Comparison of ENCODE assay signal across 23 cellular contexts in genomic region chr3:31829011-31829410, GRCh38.
"Had no signal": no experiment of that assay in that cellular context is flagged by ENCODE, and none has a peak within 500 bp of the region (broad histone marks: within the 10 kb centered on the region; RNA-seq: fewer than 3 reads in every experiment).

No MANE protein-coding gene starts in this region.

- H3K79me2 ChIP-seq: parathyroid adenoma had no signal

- H3K9me3 Mint-ChIP-seq: activated naive CD4-positive, alpha-beta T cell treated with anti-CD3 and anti-CD28 coated beads, Interleukin-2, amount 50 U/mL, for 72 hours; effector memory CD8-positive, alpha-beta T cell; type B pancreatic cell had no signal

- H3K36me3 ChIP-seq: colonic mucosa, left ventricle myocardium inferior, vagina had no signal

- H3K9ac ChIP-seq: parathyroid adenoma had no signal

- H3K4me3 ChIP-seq: colonic mucosa, dorsolateral prefrontal cortex, left ventricle myocardium inferior, vagina had no signal

- ATAC-seq: activated naive CD4-positive, alpha-beta T cell treated with anti-CD3 and anti-CD28 coated beads, Interleukin-2, amount 50 U/mL, for 72 hours; activated T-cell treated with anti-CD3 and anti-CD28 coated beads, Interleukin-2, amount 50 U/mL, for 72 hours; effector memory CD8-positive, alpha-beta T cell; esophagus mucosa; right cardiac atrium had no signal

- H3K4me1 ChIP-seq: colonic mucosa, left ventricle myocardium inferior had no signal

- H3K27ac ChIP-seq: colonic mucosa, dorsolateral prefrontal cortex, left ventricle myocardium inferior, parathyroid adenoma, vagina had no signal

- H3K9me3 ChIP-seq: colonic mucosa, left ventricle myocardium inferior, vagina had no signal

- H3K4me3 Mint-ChIP-seq: activated T-cell treated with anti-CD3 and anti-CD28 coated beads, Interleukin-2, amount 50 U/mL, for 72 hours; effector memory CD8-positive, alpha-beta T cell; type B pancreatic cell had no signal

- H2AFZ ChIP-seq: parathyroid adenoma had no signal

- H3K36me3 Mint-ChIP-seq: activated naive CD4-positive, alpha-beta T cell treated with anti-CD3 and anti-CD28 coated beads, Interleukin-2, amount 50 U/mL, for 72 hours had no signal

- H3K27me3 ChIP-seq: colonic mucosa, dorsolateral prefrontal cortex, vagina had no signal

- H3K27ac Mint-ChIP-seq: activated T-cell treated with anti-CD3 and anti-CD28 coated beads, Interleukin-2, amount 50 U/mL, for 72 hours; effector memory CD8-positive, alpha-beta T cell; type B pancreatic cell had no signal

- DNase-seq: activated CD4-positive, alpha-beta T cell treated with anti-CD3 and anti-CD28 coated beads for 4 hours; activated CD4-positive, alpha-beta T cell treated with anti-CD3 and anti-CD28 coated beads, Interleukin-2, amount 50 U/mL, for 48 hours; activated CD4-positive, CD25-positive, alpha-beta regulatory T cell; activated effector memory CD4-positive, alpha-beta T cell treated with Interleukin-2 at 50 U/mL for 16 hours; activated T-cell treated with anti-CD3 and anti-CD28 coated beads, Interleukin-2, amount 50 U/mL, for 72 hours; amygdala; colonic mucosa; dorsolateral prefrontal cortex; effector memory CD8-positive, alpha-beta T cell; glutamatergic neuron; hippocampal formation; left ventricle myocardium inferior; mammary epithelial cell; nucleus accumbens; right cardiac atrium; stimulated activated CD4-positive, alpha-beta T cell treated with anti-CD3 and anti-CD28 coated beads, Interleukin-12 subunit alpha, Interleukin-12 subunit beta, amount 100 ng/mL, for 4 hours; stimulated activated CD4-positive, alpha-beta T cell treated with anti-CD3 and anti-CD28 coated beads, Interleukin-4, amount 100 ng/mL, for 4 hours; T-helper 1 cell had no signal
